Comparison of ENCODE assay signal across 8 cellular contexts in the genomic region with DNA sequence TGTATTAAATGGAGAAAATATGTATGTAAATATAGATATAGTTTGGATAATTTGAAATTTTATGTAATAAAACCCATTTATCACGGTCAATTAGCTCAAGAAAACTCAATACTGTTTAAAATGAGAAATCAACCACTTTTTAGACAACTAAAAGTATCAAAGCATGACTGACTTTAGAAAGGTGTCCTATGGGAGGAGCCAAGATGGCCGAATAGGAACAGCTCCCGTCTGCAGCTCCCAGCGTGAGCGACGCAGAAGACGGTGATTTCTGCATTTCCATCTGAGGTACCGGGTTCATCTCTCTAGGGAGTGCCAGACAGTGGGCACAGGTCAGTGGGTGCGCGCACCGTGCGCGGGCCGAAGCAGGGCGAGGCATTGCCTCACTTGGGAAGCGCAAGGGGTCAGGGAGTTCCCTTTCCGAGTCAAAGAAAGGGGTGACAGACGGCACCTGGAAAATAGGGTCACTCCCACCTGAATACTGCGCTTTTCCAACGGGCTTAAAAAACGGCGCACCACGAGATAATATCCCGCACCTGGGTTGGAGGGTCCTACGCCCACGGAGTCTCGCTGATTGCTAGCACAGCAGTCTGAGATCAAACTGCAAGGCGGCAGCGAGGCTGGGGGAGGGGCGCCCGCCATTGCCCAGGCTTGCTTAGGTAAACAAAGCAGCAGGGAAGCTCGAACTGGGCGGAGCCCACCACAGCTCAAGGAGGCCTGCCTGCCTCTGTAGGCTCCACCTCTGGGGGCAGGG.
DNase-seq lines count a peak whose midpoint lies in the region; TF ChIP-seq lines count a peak whose summit lies in the region.
"Not testable (repeated sequence)": the region's sequence is repeated elsewhere in the genome, so short reads cannot be mapped to it uniquely, and the experiment has no call there.

No MANE protein-coding gene starts in this region.

- not testable (repeated sequence) for H3K36me3 Mint-ChIP-seq in chondrocyte (ENCODE audit: low read depth); progenitor cell of endocrine pancreas (ENCODE audit: insufficient read depth)

- H3K27ac Mint-ChIP-seq in chondrocyte (ENCODE audit: unreplicated experiment) = not testable (repeated sequence)
- peak overlapping the region; percentile 90 for H3K27ac Mint-ChIP-seq in progenitor cell of endocrine pancreas

- H3K27me3 ChIP-seq in HUES64 (ENCODE audit: insufficient read depth, low read length); iPS-15b (ENCODE audit: control insufficient read depth, insufficient read depth, low read length): not testable (repeated sequence)

- peak overlapping the region; percentile 46 for H3K4me3 ChIP-seq in HUES64 (ENCODE audit: low read length)
- H3K4me3 ChIP-seq in iPS-15b (ENCODE audit: low read depth, low read length) = peak overlapping the region; percentile 48

- H3K9me3 ChIP-seq in HUES64 (ENCODE audit: insufficient read depth, low read depth, low read length); iPS-15b (ENCODE audit: control insufficient read depth, insufficient read depth, low read length): not testable (repeated sequence)

- not testable (repeated sequence) for H3K36me3 ChIP-seq in HUES64 (ENCODE audit: insufficient read depth, low read length); iPS-15b (ENCODE audit: control insufficient read depth, insufficient read depth, low read length)

- peak overlapping the region; percentile 67 for H3K4me3 Mint-ChIP-seq in chondrocyte (ENCODE audit: unreplicated experiment)
- peak overlapping the region; percentile 78 for H3K4me3 Mint-ChIP-seq in progenitor cell of endocrine pancreas (ENCODE audit: low read depth)

- H3K9me3 Mint-ChIP-seq in chondrocyte (ENCODE audit: low read depth); progenitor cell of endocrine pancreas (ENCODE audit: low read depth): not testable (repeated sequence)

- 87% methylated on average over 26 of the region's 33 CpGs for WGBS in HUES64

- DNase-seq in ELR (ENCODE audit: low read depth) (peak; percentile 13), NCI-H146 treated with DMSO at 0.1 percent for 48 hours (lab: John Stamatoyannopoulos, UW; ENCODE audit: unreplicated experiment) (peak; percentile 24), NCI-H510A treated with DMSO at 0.1 percent for 48 hours (lab: John Stamatoyannopoulos, UW) (peak; percentile 41), SHP77 (lab: John Stamatoyannopoulos, UW) (peak; percentile 31 to 33)
- not testable (repeated sequence) for DNase-seq in chondrocyte (ENCODE audit: low spot score); progenitor cell of endocrine pancreas (ENCODE audit: low spot score, unreplicated experiment)

- peaks cover 20% of the 10 kb centered on the region for H3K4me1 Mint-ChIP-seq in chondrocyte (ENCODE audit: low read depth)
- H3K4me1 Mint-ChIP-seq in progenitor cell of endocrine pancreas (ENCODE audit: low read depth) = not testable (repeated sequence)

- H3K9ac ChIP-seq in HUES64 (ENCODE audit: low read depth, low read length) = peak overlapping the region; percentile 40; the same call in 1 of the 2 replicates
- not testable (repeated sequence) for H3K9ac ChIP-seq in iPS-15b (ENCODE audit: low read depth, low read length)

- not testable (repeated sequence) for TF ChIP-seq CTCF in chondrocyte (IDR thresholded peaks at IDR 0.05); progenitor cell of endocrine pancreas (IDR thresholded peaks at IDR 0.05; ENCODE audit: unreplicated experiment)

- not testable (repeated sequence) for H3K4me1 ChIP-seq in HUES64 (ENCODE audit: insufficient read depth, low read length); iPS-15b (ENCODE audit: control insufficient read depth, insufficient read depth, low read length)

- H3K27me3 Mint-ChIP-seq in chondrocyte (ENCODE audit: low read depth); progenitor cell of endocrine pancreas: not testable (repeated sequence)

- not testable (repeated sequence) for H3K27ac ChIP-seq in HUES64 (ENCODE audit: low read depth, low read length)
